10 cellular contexts compared by ENCODE assay signal in genomic region chr1:212752934-212753497, GRCh38. TPM values are rescaled to one million over a fixed set of nuclear protein-coding genes. Genes with fewer than 3 reads are reported as not detected.
DNase-seq lines count a peak whose midpoint lies in the region; ATAC-seq and TF ChIP-seq lines count a peak whose summit lies in the region.
"Had no signal": no experiment of that assay in that cellular context is flagged by ENCODE, and none has a peak within 500 bp of the region (broad histone marks: within the 10 kb centered on the region; RNA-seq: fewer than 3 reads in every experiment).

No MANE protein-coding gene starts in this region.

- POLR2A ChIA-PET in T-cell (lab: Charles Lee) = interaction anchor here in 1 of 2 donors (0.7 kb wide), 1 partner anchor 31 kb away, joined by 8 read pairs; no protein-coding TSS in a partner anchor

- peak overlapping the region; percentile 57 for H3K4me3 ChIP-seq in AG10803 (ENCODE audit: low read length)

- H3K9me3 Mint-ChIP-seq in T-cell = no peaks in the 10 kb centered on the region

- CTCF ChIA-PET in T-cell (lab: Charles Lee) = interaction anchor here (0.5 to 1.6 kb wide), 10 partner anchors 9 to 244 kb away, joined by 3 to 10 read pairs (median 4); partner anchors contain the start of gene BATF3 (in 1 of the 2)

- H3K4me1 Mint-ChIP-seq in T-cell = peaks cover 44 to 51% (median 48%) of the 10 kb centered on the region in 3 donors

- peak overlapping the region; percentile 48 to 58 (median 54) for H3K4me3 Mint-ChIP-seq in T-cell

- no peaks in the 10 kb centered on the region for H3K27me3 Mint-ChIP-seq in T-cell
- H3K27me3 Mint-ChIP-seq: brain had no signal

- peak; percentile 12 for DNase-seq in AG10803 (ENCODE audit: low read depth)
- DNase-seq in T-cell = no peak
- peak; percentile 9 for DNase-seq in iris pigment epithelial cell (ENCODE audit: low read depth)
- no peak for DNase-seq in NCI-H2196 treated with DMSO at 0.1 percent for 48 hours (lab: John Stamatoyannopoulos, UW; ENCODE audit: unreplicated experiment)
- DNase-seq in Ammon's horn (ENCODE audit: low spot score) = no peak
- no peak for DNase-seq in NCI-H345 (lab: John Stamatoyannopoulos, UW)
- DNase-seq in NCI-H2029 (lab: John Stamatoyannopoulos, UW) = no peak

- peaks cover 5% of the 10 kb centered on the region for H3K36me3 Mint-ChIP-seq in T-cell

- TF ChIP-seq CTCF in AG10803 (conservative IDR thresholded peaks at IDR 0.05; ENCODE audit: low read length) = no peak

- peak; percentile 42 for ATAC-seq in GM18517 (IDR thresholded peaks at IDR 0.05; ENCODE audit: unreplicated experiment)
- ATAC-seq in T-cell (replicated peaks in 1 of 4) = peak in 3 of 4 experiments; percentile 17 to 31 (median 18)
- ATAC-seq: Panc1 had no signal

- peak overlapping the region; percentile 79 to 90 for H3K27ac Mint-ChIP-seq in T-cell

RNA-seq across cellular contexts. Expression of gene NSL1, which starts 38.6 kb away (rescaled TPM):
- 10 to 100 TPM; 24.2 to 37.8 (median 29.7) TPM for total RNA-seq in T-cell

RNA-seq across cellular contexts. Expression of gene TATDN3, which starts 38.7 kb away (rescaled TPM):
- 10 to 100 TPM in 4 of 5 donors, 1 to 10 TPM in 1; 9.5 to 14.7 (median 12.9) TPM for total RNA-seq in T-cell

RNA-seq across cellular contexts. Expression of gene BATF3, which starts 53.4 kb away (rescaled TPM):
- total RNA-seq in T-cell = 1 to 10 TPM in 3 of 5 donors, under 1 TPM in 2; 0.30 to 3.2 (median 2.1) TPM

Comparison
In these comparisons a context has a peak if more than half of its experiments do, and no peak if none do; other contexts are left out.
1. DNase-seq: peak in AG10803 (single experiment) and iris pigment epithelial cell (single experiment); none in T-cell (0 of 34), NCI-H2196 treated with DMSO at 0.1 percent for 48 hours (single experiment), Ammon's horn (single experiment), NCI-H345 (single experiment) and NCI-H2029 (single experiment).